Comparison of ENCODE assay signal across 8 cellular contexts in the genomic region with DNA sequence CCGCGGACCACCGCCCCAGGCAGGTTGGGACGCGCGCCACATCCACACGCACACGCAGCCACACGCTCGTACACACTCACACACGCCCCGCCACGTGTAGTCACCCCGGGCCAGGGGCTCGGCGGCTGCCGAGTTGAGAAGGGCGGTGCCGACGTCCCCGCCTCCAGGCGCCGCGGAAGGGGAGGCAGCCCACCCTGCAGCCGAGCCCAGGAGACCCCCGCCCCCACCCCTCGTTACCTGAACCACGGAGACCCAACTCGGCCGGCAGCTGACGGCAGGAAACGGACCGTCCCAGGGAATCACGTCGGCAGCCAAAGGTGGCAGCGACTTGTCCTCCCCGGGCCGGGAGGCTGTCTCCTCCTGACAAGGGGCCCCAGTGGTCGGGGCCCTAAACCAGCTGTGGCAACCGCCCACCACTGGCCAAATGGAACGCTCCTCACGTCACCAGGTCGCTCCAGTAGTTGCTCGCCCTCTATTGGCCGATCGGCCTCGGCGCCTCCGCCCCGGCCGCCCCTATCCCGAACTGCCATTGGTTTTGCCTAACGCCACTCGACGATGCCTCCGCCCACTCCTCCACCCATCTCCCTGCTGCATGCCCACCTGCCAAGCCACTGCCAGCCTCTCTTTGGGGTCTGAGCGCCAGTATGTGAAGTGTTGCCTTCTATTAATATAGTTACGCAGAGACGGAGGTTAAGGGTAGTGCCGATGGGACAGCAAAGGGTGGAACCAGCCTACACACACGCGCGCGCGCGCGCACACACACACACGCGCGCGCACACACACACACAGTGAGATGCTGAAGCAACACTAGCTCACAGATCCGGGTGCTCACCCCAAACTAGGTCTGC. TPM values are rescaled to one million over a fixed set of nuclear protein-coding genes. Genes with fewer than 3 reads are reported as not detected.
DNase-seq lines count a peak whose midpoint lies in the region; ATAC-seq and TF ChIP-seq lines count a peak whose summit lies in the region.

A gene (minus strand): TSS at position 428 of the 848 bp plus-strand sequence. CDS start 1,941 bp downstream, outside the sequence.

- H3K27me3 Mint-ChIP-seq in natural killer cell treated with Interleukin-12 subunit alpha and Interleukin-12 subunit beta and Interleukin-15 and Interleukin-18, amount 100 ng/mL, for 72 hours, result peaks cover 0 to 16% of the 10 kb centered on the region in 2 donors

- no peaks in the 10 kb centered on the region for H3K36me3 Mint-ChIP-seq in natural killer cell treated with Interleukin-12 subunit alpha and Interleukin-12 subunit beta and Interleukin-15 and Interleukin-18, amount 100 ng/mL, for 72 hours

- CTCF ChIA-PET in RWPE1 (lab: Yijun Ruan, JAX), result no interaction called here

- peak within 1 kb of the TSS; percentile 91 for H3K4me3 Mint-ChIP-seq in natural killer cell treated with Interleukin-12 subunit alpha and Interleukin-12 subunit beta and Interleukin-15 and Interleukin-18, amount 100 ng/mL, for 72 hours

- peak within 1 kb of the TSS; percentile 53 to 69 for H3K27ac Mint-ChIP-seq in natural killer cell treated with Interleukin-12 subunit alpha and Interleukin-12 subunit beta and Interleukin-15 and Interleukin-18, amount 100 ng/mL, for 72 hours

- peak within 1 kb of the TSS; percentile 71 for H3K4me3 ChIP-seq in fibroblast of pulmonary artery (replicated peaks; ENCODE audit: low read depth, low read length)

- ATAC-seq in natural killer cell treated with Interleukin-12 subunit alpha and Interleukin-12 subunit beta and Interleukin-15 and Interleukin-18, amount 100 ng/mL, for 72 hours, result peak; percentile 97 to 99

- TF ChIP-seq CTCF in RWPE1 (conservative IDR thresholded peaks at IDR 0.05; ENCODE audit: low read depth) (no peak), fibroblast of pulmonary artery (IDR thresholded peaks at IDR 0.05; ENCODE audit: low read length, missing control alignments) (no peak)

- peak within 1 kb of the TSS; percentile 75 for H3K27ac ChIP-seq in RWPE1

- no peaks in the 10 kb centered on the region for H3K9me3 Mint-ChIP-seq in natural killer cell treated with Interleukin-12 subunit alpha and Interleukin-12 subunit beta and Interleukin-15 and Interleukin-18, amount 100 ng/mL, for 72 hours

- POLR2A ChIA-PET in RWPE1 (lab: Yijun Ruan, JAX; ENCODE audit: low non-redundant PET), result no interaction called here

- peaks cover 7 to 12% of the 10 kb centered on the region in 2 donors for H3K4me1 Mint-ChIP-seq in natural killer cell treated with Interleukin-12 subunit alpha and Interleukin-12 subunit beta and Interleukin-15 and Interleukin-18, amount 100 ng/mL, for 72 hours (ENCODE audit: low read depth in 2 of 2)

- DNase-seq in Daoy (ENCODE audit: low read depth), result peak; percentile 89
- DNase-seq in H4 (ENCODE audit: low spot score), result peak; percentile 80
- peak; percentile 86 for DNase-seq in LoVo (ENCODE audit: low spot score)
- peak; percentile 87 for DNase-seq in RWPE1 (ENCODE audit: low spot score)
- DNase-seq in activated T-helper 9 cell treated with anti-CD3 and anti-CD28 coated beads, Interleukin-2, amount 50 U/mL, for 16 hours (ENCODE audit: low read depth), result peak; percentile 75
- DNase-seq in fibroblast of pulmonary artery (ENCODE audit: low read depth), result peak; percentile 89
- DNase-seq in natural killer cell treated with Interleukin-12 subunit alpha and Interleukin-12 subunit beta and Interleukin-15 and Interleukin-18, amount 100 ng/mL, for 72 hours (ENCODE audit: low spot score), result peak; percentile 90
- DNase-seq in stimulated activated naive CD4-positive, alpha-beta T cell treated with Interleukin-2 at 50 U/mL for 16 hours (lab: John Stamatoyannopoulos, UW), result peak; percentile 80

RNA-seq across cellular contexts. Expression of the gene that starts here (rescaled TPM):
- total RNA-seq in Daoy (2014; rRNA removed; shearing (Covaris generic)), result 12.8 and 14.5 TPM in 2 replicates
- 16.0 and 24.5 TPM in 2 replicates for total RNA-seq in H4 (2014; rRNA removed; shearing (Covaris generic))
- 10 to 100 TPM; 10.3 to 11.1 TPM for total RNA-seq in natural killer cell treated with Interleukin-12 subunit alpha and Interleukin-12 subunit beta and Interleukin-15 and Interleukin-18, amount 100 ng/mL, for 72 hours

Comparison
In these comparisons a context has a peak if more than half of its experiments do, and no peak if none do; other contexts are left out.
1. Peak in every context shown above with its lines: DNase-seq, ATAC-seq, H3K4me3 ChIP-seq and H3K27ac ChIP-seq.